In the genomic region with DNA sequence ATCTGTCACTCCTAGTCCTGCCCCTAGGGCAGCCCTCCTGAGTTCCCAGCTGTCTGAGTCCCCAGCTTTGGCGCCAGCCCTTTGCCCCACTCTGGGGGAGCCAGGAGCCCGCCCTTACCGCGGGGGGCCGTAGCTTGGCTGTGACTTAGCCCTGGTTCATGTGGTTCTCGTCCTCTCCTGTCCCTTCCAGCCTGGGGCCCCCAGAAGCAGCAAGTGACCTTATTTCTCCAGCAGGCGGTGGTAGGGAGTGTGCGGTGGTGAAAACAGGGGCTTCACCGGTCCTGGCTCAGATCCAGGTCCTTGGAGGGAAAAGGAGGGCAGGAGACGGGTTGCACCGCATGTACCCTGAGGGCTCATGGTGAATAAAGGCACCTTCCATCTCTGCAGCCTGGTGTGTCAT, we compare ENCODE assay signal across 1 cellular context.
A peak's percentile ranks its signal among the peaks of the same experiment; 100 is the strongest.
TF ChIP-seq lines count a peak whose summit lies in the region.

No MANE protein-coding gene starts in this region.

TF ChIP-seq in H1, 55 proteins besides CTCF, POLR2A, EP300 and RAD21:
- TF ChIP-seq SUZ12 (IDR thresholded peaks at IDR 0.05; ENCODE audit: low read length): no peak
- no peak for TF ChIP-seq KDM4A (IDR thresholded peaks at IDR 0.05; ENCODE audit: low read depth, low read length, severe bottlenecking)
- peak; percentile 32; the same call in 1 of the 2 replicates for TF ChIP-seq MAX (IDR thresholded peaks at IDR 0.05)
